Comparison of ENCODE assay signal across 17 cellular contexts in the genomic region with DNA sequence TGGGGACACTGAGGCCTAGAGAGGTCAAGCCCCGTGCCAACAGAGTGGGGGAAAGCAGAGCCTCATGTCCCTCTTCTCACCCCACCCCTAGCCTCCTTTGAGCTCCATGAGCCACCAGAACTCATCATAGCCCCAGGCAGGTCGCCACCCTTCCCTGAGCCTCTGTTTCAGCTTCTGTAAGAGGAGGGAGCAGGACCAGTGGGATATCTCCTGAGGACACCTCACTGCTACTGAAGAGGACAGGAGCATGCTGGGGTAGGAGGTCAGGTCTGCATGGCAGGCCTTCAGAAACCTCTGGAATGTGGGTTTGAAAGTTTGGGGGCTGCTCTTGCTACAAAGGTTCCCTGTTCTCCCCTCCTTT.
A peak's percentile ranks its signal among the peaks of the same experiment; 100 is the strongest.
DNase-seq lines count a peak whose midpoint lies in the region; ATAC-seq and TF ChIP-seq lines count a peak whose summit lies in the region.
"Had no signal": no experiment of that assay in that cellular context is flagged by ENCODE, and none has a peak within 500 bp of the region (broad histone marks: within the 10 kb centered on the region; RNA-seq: fewer than 3 reads in every experiment).

No MANE protein-coding gene starts in this region.

- H3K27ac ChIP-seq in CD4-positive, alpha-beta T cell (ENCODE audit: low read depth, low read length), result no peak overlapping the region
- no peak overlapping the region for H3K27ac ChIP-seq in GM23248
- no peak overlapping the region for H3K27ac ChIP-seq in mesendoderm (ENCODE audit: low read depth, low read length)
- no peak overlapping the region for H3K27ac ChIP-seq in stomach
- H3K27ac ChIP-seq in dorsolateral prefrontal cortex, result peak overlapping the region in 1 of 59 donors; percentile 36
- H3K27ac ChIP-seq: ovary, testis had no signal

- no peaks in the 10 kb centered on the region for H3K36me3 ChIP-seq in GM23248 (ENCODE audit: low read depth)
- H3K36me3 ChIP-seq in mesendoderm (ENCODE audit: control insufficient read depth, insufficient read depth, low read length), result no peaks in the 10 kb centered on the region
- H3K36me3 ChIP-seq in stomach, result no peaks in the 10 kb centered on the region
- H3K36me3 ChIP-seq: ovary had no signal

- H3F3A ChIP-seq in GM23248 (ENCODE audit: insufficient read depth), result no peaks in the 10 kb centered on the region

- intact Hi-C loops in CD4-positive, alpha-beta T cell (cut with DNase I, micrococcal nuclease), result loop anchor here in 1 of 2 experiments (2.0 kb wide), 1 partner anchor 21 kb away; no protein-coding TSS in a partner anchor
- intact Hi-C loops in stomach (cut with DNase I; ENCODE audit: low total_unique reads) (no loop called here), dorsolateral prefrontal cortex (cut with DNase I) (no loop called here)

- no peak overlapping the region for H3K4me3 ChIP-seq in GM23248
- no peak overlapping the region for H3K4me3 ChIP-seq in mesendoderm (ENCODE audit: low read length)
- H3K4me3 ChIP-seq in stomach, result no peak overlapping the region
- H3K4me3 ChIP-seq in dorsolateral prefrontal cortex, result no peak overlapping the region
- H3K4me3 ChIP-seq: mucosa of descending colon, ovary, testis had no signal

- no peak for TF ChIP-seq CTCF in CD4-positive, alpha-beta T cell (IDR thresholded peaks at IDR 0.05)
- TF ChIP-seq CTCF in stomach (IDR thresholded peaks at IDR 0.05) (no peak), dorsolateral prefrontal cortex (IDR thresholded peaks at IDR 0.05 in 54 of 56, conservative IDR thresholded peaks at IDR 0.05 in 2 of 56; ENCODE audit: low read depth in 1 of 56, partially characterized antibody in 56 of 56) (no peak)

- H2AFZ ChIP-seq in GM23248, result no peak overlapping the region

- no peak for TF ChIP-seq EP300 in stomach (IDR thresholded peaks at IDR 0.05)

- CTCF ChIA-PET in CD4-positive, alpha-beta T cell (lab: Charles Lee), result no interaction called here

- H3K9me3 Mint-ChIP-seq in CD4-positive, alpha-beta T cell, result no peaks in the 10 kb centered on the region
- H3K9me3 Mint-ChIP-seq in activated T-helper 17 cell treated with anti-CD3 and anti-CD28 coated beads, Interleukin-2, amount 50 U/mL, for 72 hours, result no peaks in the 10 kb centered on the region

- no peak overlapping the region for H3K4me2 ChIP-seq in GM23248 (ENCODE audit: unreplicated experiment)
- H3K4me2 ChIP-seq in mesendoderm (ENCODE audit: low read length), result no peak overlapping the region

- no peaks in the 10 kb centered on the region for H3K79me1 ChIP-seq in mesendoderm (ENCODE audit: low read length)

- no peak overlapping the region for H2BK120ac ChIP-seq in mesendoderm (ENCODE audit: low read depth, low read length)

- H3K4me1 ChIP-seq in GM23248 (ENCODE audit: insufficient read depth), result peaks cover 4% of the 10 kb centered on the region; the same call in 1 of the 2 replicates
- H3K4me1 ChIP-seq in mesendoderm (ENCODE audit: control insufficient read depth, low read depth, low read length), result peaks cover 13% of the 10 kb centered on the region
- H3K4me1 ChIP-seq in stomach, result peaks cover 0 to 15% (median 0%) of the 10 kb centered on the region in 4 donors
- H3K4me1 ChIP-seq: testis had no signal

- no peak overlapping the region for H3K23ac ChIP-seq in mesendoderm (ENCODE audit: low read length)

- in situ Hi-C loops in GM23248 (cut with MboI), result no loop called here

- WGBS in GM23248 (ENCODE audit: low coverage in 1 of 2, low lambda C conversion rate in 2 of 2, missing lambda C conversion rate in 2 of 2), 2 experiments, result 20 to 41% methylated on average over 2 of the region's 2 CpGs
- WGBS in mesendoderm (ENCODE audit: extremely low coverage, insufficient coverage, low lambda C conversion rate), result no CpG with 5 or more reads among the region's 2 CpGs
- WGBS in stomach, 5 donors, result 60 to 77% (median 68%) methylated on average over 2 of the region's 2 CpGs

- H3K27ac Mint-ChIP-seq in CD4-positive, alpha-beta T cell, result peak overlapping the region; percentile 91
- peak overlapping the region; percentile 93 for H3K27ac Mint-ChIP-seq in activated T-helper 17 cell treated with anti-CD3 and anti-CD28 coated beads, Interleukin-2, amount 50 U/mL, for 72 hours

- no peaks in the 10 kb centered on the region for H3K9me3 ChIP-seq in CD4-positive, alpha-beta T cell (ENCODE audit: control insufficient read depth, low read length)
- H3K9me3 ChIP-seq in GM23248 (ENCODE audit: low read depth), result no peaks in the 10 kb centered on the region
- H3K9me3 ChIP-seq in stomach, result no peaks in the 10 kb centered on the region
- H3K9me3 ChIP-seq: mucosa of descending colon, ovary, testis had no signal

- H4K5ac ChIP-seq in mesendoderm (ENCODE audit: low read length), result no peak overlapping the region

- H3K4me1 Mint-ChIP-seq in CD4-positive, alpha-beta T cell (ENCODE audit: low read depth), result peaks cover 51% of the 10 kb centered on the region
- peaks cover 47% of the 10 kb centered on the region for H3K4me1 Mint-ChIP-seq in activated T-helper 17 cell treated with anti-CD3 and anti-CD28 coated beads, Interleukin-2, amount 50 U/mL, for 72 hours

- no peaks in the 10 kb centered on the region for H3K27me3 ChIP-seq in CD4-positive, alpha-beta T cell (ENCODE audit: control insufficient read depth, insufficient read depth, low read length)
- no peaks in the 10 kb centered on the region for H3K27me3 ChIP-seq in GM23248 (replicated peaks; ENCODE audit: insufficient read depth)
- H3K27me3 ChIP-seq in mesendoderm (ENCODE audit: insufficient read depth, low read length, poor library complexity), result no peaks in the 10 kb centered on the region
- peaks cover 0 to 30% (median 0%) of the 10 kb centered on the region in 3 donors for H3K27me3 ChIP-seq in stomach
- H3K27me3 ChIP-seq in dorsolateral prefrontal cortex, result peaks cover 0 to 4% (median 0%) of the 10 kb centered on the region in 45 donors
- H3K27me3 ChIP-seq: ovary, testis had no signal

- no peak for TF ChIP-seq POLR2A in stomach (IDR thresholded peaks at IDR 0.05)

- no peak overlapping the region for H3K4ac ChIP-seq in mesendoderm (ENCODE audit: low read depth, low read length)

- no peak overlapping the region for H3K18ac ChIP-seq in mesendoderm (ENCODE audit: low read length)

- H3K79me2 ChIP-seq in GM23248 (ENCODE audit: insufficient read depth) (no peaks in the 10 kb centered on the region), mesendoderm (ENCODE audit: control insufficient read depth, insufficient read depth, low read length) (no peaks in the 10 kb centered on the region)

- H3K9ac ChIP-seq in GM23248 (no peak overlapping the region), mesendoderm (ENCODE audit: low read length) (no peak overlapping the region)

- no peak overlapping the region for H2BK5ac ChIP-seq in mesendoderm (ENCODE audit: low read length)

- H3K36me3 Mint-ChIP-seq in CD4-positive, alpha-beta T cell (ENCODE audit: low read depth), result no peaks in the 10 kb centered on the region
- H3K36me3 Mint-ChIP-seq in activated T-helper 17 cell treated with anti-CD3 and anti-CD28 coated beads, Interleukin-2, amount 50 U/mL, for 72 hours (ENCODE audit: low read depth), result no peaks in the 10 kb centered on the region

- ATAC-seq in CD4-positive, alpha-beta T cell (ENCODE audit: poor library complexity), result no peak
- ATAC-seq in activated T-helper 17 cell treated with anti-CD3 and anti-CD28 coated beads, Interleukin-2, amount 50 U/mL, for 72 hours (replicated peaks), result no peak
- ATAC-seq: activated CD4-positive, CD25-positive, alpha-beta regulatory T cell treated with anti-CD3 and anti-CD28 coated beads, Interleukin-2, amount 50 U/mL, for 24 hours; mucosa of descending colon had no signal

- H4K8ac ChIP-seq in mesendoderm (ENCODE audit: low read depth, low read length), result no peak overlapping the region

- H4K20me1 ChIP-seq in GM23248 (ENCODE audit: insufficient read depth), result no peaks in the 10 kb centered on the region

- H2AK5ac ChIP-seq in mesendoderm (ENCODE audit: low read length), result no peak overlapping the region

- no peak overlapping the region for H2BK15ac ChIP-seq in mesendoderm (replicated peaks; ENCODE audit: low read depth)

- POLR2A ChIA-PET in CD4-positive, alpha-beta T cell (lab: Charles Lee), result interaction anchor here (1.1 to 1.4 kb wide), 2 partner anchors 46 to 88 kb away, joined by 3 to 4 read pairs; partner anchors contain the start of gene RUNX3

- no peaks in the 10 kb centered on the region for H3K9me2 ChIP-seq in GM23248 (ENCODE audit: insufficient read depth)

- H3K56ac ChIP-seq in mesendoderm (ENCODE audit: low read length), result peak overlapping the region; percentile 59

- DNase-seq in CD4-positive, alpha-beta T cell, result no peak
- DNase-seq in GM23248 (peak; percentile 35), mesendoderm (no peak), stomach (no peak), dorsolateral prefrontal cortex (no peak), SIG-M5 (lab: John Stamatoyannopoulos, UW) (no peak)
- DNase-seq: amniotic stem cell; GDM1; mucosa of descending colon; NCI-H187 treated with DMSO at 0.1 percent for 48 hours; NCI-H510A treated with DMSO at 0.1 percent for 48 hours; ovary; SHP77; stimulated activated CD4-positive, alpha-beta T cell treated with anti-CD3 and anti-CD28 coated beads, Interleukin-2, amount 100 ng/mL, for 24 hours; testis had no signal

- no peaks in the 10 kb centered on the region for H3K27me3 Mint-ChIP-seq in CD4-positive, alpha-beta T cell
- no peaks in the 10 kb centered on the region for H3K27me3 Mint-ChIP-seq in activated T-helper 17 cell treated with anti-CD3 and anti-CD28 coated beads, Interleukin-2, amount 50 U/mL, for 72 hours

- H3K4me3 Mint-ChIP-seq in CD4-positive, alpha-beta T cell, result no peak overlapping the region
- peak overlapping the region; percentile 74 for H3K4me3 Mint-ChIP-seq in activated T-helper 17 cell treated with anti-CD3 and anti-CD28 coated beads, Interleukin-2, amount 50 U/mL, for 72 hours
